ENCODE assay signal across 13 cellular contexts in the genomic region with DNA sequence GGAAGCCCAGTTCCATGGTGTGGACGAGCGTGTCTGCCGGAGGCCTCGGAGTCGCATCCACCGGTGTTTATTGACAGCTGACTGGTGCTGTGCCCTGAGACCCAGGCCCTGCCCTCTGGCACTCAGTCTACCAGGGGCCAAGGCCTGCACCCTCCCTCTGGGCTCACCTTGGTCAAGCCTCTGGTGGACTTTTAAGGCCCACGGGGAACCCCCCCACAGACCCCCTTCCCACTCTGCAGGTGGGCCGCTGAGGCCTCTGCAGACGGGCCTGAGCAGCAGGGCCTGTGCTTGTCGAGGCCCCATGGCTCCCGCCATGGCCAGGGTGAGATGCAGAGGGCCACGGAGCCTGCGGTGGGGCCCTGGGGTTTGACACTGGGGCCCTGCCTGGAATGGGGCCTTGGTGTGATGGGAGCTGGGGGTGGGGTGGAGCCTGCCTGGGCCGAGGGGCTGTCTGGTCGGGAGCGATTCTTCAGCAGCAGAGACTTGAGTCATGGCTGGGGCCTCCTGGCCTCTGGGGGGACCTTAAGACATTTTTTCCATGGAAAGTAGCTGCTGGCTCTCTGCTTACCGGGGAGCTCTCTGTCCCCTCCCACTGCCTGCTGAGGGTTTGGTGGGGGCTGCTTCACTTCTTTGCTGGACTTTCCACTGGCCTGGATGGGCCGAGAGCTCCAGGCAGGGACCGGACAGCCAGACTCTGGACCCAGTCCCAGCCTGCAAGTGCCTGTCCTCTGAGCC.
DNase-seq lines count a peak whose midpoint lies in the region; TF ChIP-seq lines count a peak whose summit lies in the region.
"Had no signal": no experiment of that assay in that cellular context is flagged by ENCODE, and none has a peak within 500 bp of the region (broad histone marks: within the 10 kb centered on the region; RNA-seq: fewer than 3 reads in every experiment).

No MANE protein-coding gene starts in this region.

- no peaks in the 10 kb centered on the region for H3K36me3 ChIP-seq in SJSA1
- H3K36me3 ChIP-seq: BE2C had no signal

- peaks cover 37% of the 10 kb centered on the region for H3K4me1 ChIP-seq in SJSA1 (replicated peaks)

- peak; percentile 45 for DNase-seq in AG08395 (ENCODE audit: low spot score)
- no peak for DNase-seq in SJSA1 (ENCODE audit: low read depth in 1 of 2, low spot score in 2 of 2)
- DNase-seq in fibroblast of the aortic adventitia (ENCODE audit: low read depth), result peak; percentile 55
- peak; percentile 92 for DNase-seq in posterior vena cava (ENCODE audit: low spot score)
- no peak for DNase-seq in activated T-cell treated with anti-CD3 and anti-CD28 coated beads, Interleukin-2, amount 50 U/mL, for 48 hours
- no peak for DNase-seq in NCI-H187 treated with DMSO at 0.1 percent for 48 hours (lab: John Stamatoyannopoulos, UW)
- DNase-seq in HuH-7.5 (ENCODE audit: low spot score), result no peak
- DNase-seq in glutamatergic neuron, result no peak
- DNase-seq: activated naive CD8-positive, alpha-beta T cell treated with anti-CD3 and anti-CD28 coated beads, Interleukin-2, amount 10 ng/mL, durations not matched to agents 7 days and 5 days; BE2C; effector CD4-positive, alpha-beta T cell; hippocampal formation; NCI-H2171 had no signal

- intact Hi-C loops in posterior vena cava (cut with DNase I), result loop anchor here (5.0 to 10.0 kb wide), 2 partner anchors 179 to 187 kb away; partner anchors contain the start of gene COL5A1 (in 1 of the 2)

- no peaks in the 10 kb centered on the region for H3K36me3 Mint-ChIP-seq in glutamatergic neuron (ENCODE audit: unreplicated experiment)
- H3K36me3 Mint-ChIP-seq: activated naive CD8-positive, alpha-beta T cell treated with anti-CD3 and anti-CD28 coated beads, Interleukin-2, amount 10 ng/mL, durations not matched to agents 7 days and 5 days had no signal

- no peaks in the 10 kb centered on the region for H3K9me3 Mint-ChIP-seq in glutamatergic neuron (ENCODE audit: unreplicated experiment)
- H3K9me3 Mint-ChIP-seq: activated naive CD8-positive, alpha-beta T cell treated with anti-CD3 and anti-CD28 coated beads, Interleukin-2, amount 10 ng/mL, durations not matched to agents 7 days and 5 days had no signal

- no peak overlapping the region for H3K4me3 Mint-ChIP-seq in glutamatergic neuron (ENCODE audit: unreplicated experiment)
- H3K4me3 Mint-ChIP-seq: activated naive CD8-positive, alpha-beta T cell treated with anti-CD3 and anti-CD28 coated beads, Interleukin-2, amount 10 ng/mL, durations not matched to agents 7 days and 5 days had no signal

- 0 out of 2 replicates have a peak overlapping the region, but pooled peaks have one; percentile 17 for H3K27ac ChIP-seq in SJSA1

- H3K27ac Mint-ChIP-seq in glutamatergic neuron (ENCODE audit: unreplicated experiment), result no peak overlapping the region

- H3K4me3 ChIP-seq in SJSA1, result no peak overlapping the region
- no peak overlapping the region for H3K4me3 ChIP-seq in fibroblast of the aortic adventitia (ENCODE audit: low read depth, low read length)

- H3K27me3 Mint-ChIP-seq in glutamatergic neuron (ENCODE audit: unreplicated experiment), result peaks cover 3% of the 10 kb centered on the region

- H3K27me3 ChIP-seq in SJSA1 (replicated peaks), result no peaks in the 10 kb centered on the region
- H3K27me3 ChIP-seq: BE2C had no signal

- peaks cover 4% of the 10 kb centered on the region for H3K4me1 Mint-ChIP-seq in glutamatergic neuron (ENCODE audit: low read depth, unreplicated experiment)

- TF ChIP-seq CTCF in fibroblast of the aortic adventitia (IDR thresholded peaks at IDR 0.05; ENCODE audit: insufficient read depth, low read length) (no peak), glutamatergic neuron (IDR thresholded peaks at IDR 0.05; ENCODE audit: partially characterized antibody, unreplicated experiment) (no peak)

- H3K9me3 ChIP-seq in SJSA1 (replicated peaks), result no peaks in the 10 kb centered on the region
- H3K9me3 ChIP-seq: BE2C had no signal

Comparison
In these comparisons a context has a peak if more than half of its experiments do, and no peak if none do; other contexts are left out.
1. DNase-seq: peak in AG08395 (single experiment), fibroblast of the aortic adventitia (single experiment) and posterior vena cava (single experiment); none in SJSA1 (0 of 2), activated T-cell treated with anti-CD3 and anti-CD28 coated beads, Interleukin-2, amount 50 U/mL, for 48 hours (0 of 2), NCI-H187 treated with DMSO at 0.1 percent for 48 hours (single experiment), HuH-7.5 (single experiment) and glutamatergic neuron (single experiment).